Comparison of ENCODE assay signal across 1 cellular context in genomic region chr9:128628471-128629048, GRCh38.
TF ChIP-seq lines count a peak whose summit lies in the region.

No MANE protein-coding gene starts in this region.

TF ChIP-seq in K562, 482 proteins besides CTCF, POLR2A, EP300 and RAD21 (continued from another document):
- TF ChIP-seq PKNOX1 (IDR thresholded peaks at IDR 0.05) (peak; percentile 86), ZNF263 (CRISPR knock-in tag; IDR thresholded peaks at IDR 0.05; ENCODE audit: borderline replicate concordance) (peak; percentile 54; the same call in 1 of the 2 replicates), ARID4B (CRISPR knock-in tag; IDR thresholded peaks at IDR 0.05) (no peak), MEF2D (tag; conservative IDR thresholded peaks at IDR 0.05; ENCODE audit: low read depth) (no peak)
